ENCODE assay signal across 21 cellular contexts in genomic region chr6:43776799-43777776, GRCh38. TPM values are rescaled to one million over a fixed set of nuclear protein-coding genes. Genes with fewer than 3 reads are reported as not detected.
A peak's percentile ranks its signal among the peaks of the same experiment; 100 is the strongest.
DNase-seq lines count a peak whose midpoint lies in the region; ATAC-seq and TF ChIP-seq lines count a peak whose summit lies in the region.
"Had no signal": no experiment of that assay in that cellular context is flagged by ENCODE, and none has a peak within 500 bp of the region (broad histone marks: within the 10 kb centered on the region; RNA-seq: fewer than 3 reads in every experiment).

No MANE protein-coding gene starts in this region.

- H3K4me1 ChIP-seq in BLaER1 treated with 17β-estradiol and CSF1 and Interleukin-3, amounts not matched to agents 10 nM and 100 nM = peaks cover 59 to 94% (median 81%) of the 10 kb centered on the region in 10 experiments
- H3K4me1 ChIP-seq in adrenal gland (replicated peaks in 1 of 2) = peaks cover 40 to 44% of the 10 kb centered on the region in 2 donors

- H3K4me2 ChIP-seq in BLaER1 treated with 17β-estradiol and CSF1 and Interleukin-3, amounts not matched to agents 10 nM and 100 nM = peak overlapping the region; percentile 89 to 100 (median 98)

- ATAC-seq in left ventricle myocardium superior (peak; percentile 6), GM18520 (IDR thresholded peaks at IDR 0.05; ENCODE audit: unreplicated experiment) (no peak)
- no peak for ATAC-seq in activated CD8-positive, alpha-beta T cell treated with anti-CD3 and anti-CD28 coated beads, Interleukin-2, amount 10 ng/mL, durations not matched to agents 7 days and 5 days

- peak overlapping the region in 8 of 11 experiments; percentile 4 to 98 (median 50); a peak in 6 of 22 replicates for H3K9ac ChIP-seq in BLaER1 treated with 17β-estradiol and CSF1 and Interleukin-3, amounts not matched to agents 10 nM and 100 nM

- intact Hi-C loops in adrenal gland (cut with DNase I) (no loop called here), left ventricle myocardium superior (cut with micrococcal nuclease) (no loop called here)

- H3K9me3 ChIP-seq in BLaER1 treated with 17β-estradiol and CSF1 and Interleukin-3, amounts not matched to agents 10 nM and 100 nM (replicated peaks in 1 of 11) = no peaks in the 10 kb centered on the region
- H3K9me3 ChIP-seq in adrenal gland (replicated peaks in 1 of 3) = no peaks in the 10 kb centered on the region
- H3K9me3 ChIP-seq: neutrophil had no signal

- no peaks in the 10 kb centered on the region for H3K27me3 Mint-ChIP-seq in progenitor cell of endocrine pancreas
- no peaks in the 10 kb centered on the region for H3K27me3 Mint-ChIP-seq in activated CD8-positive, alpha-beta T cell treated with anti-CD3 and anti-CD28 coated beads, Interleukin-2, amount 10 ng/mL, durations not matched to agents 7 days and 5 days (ENCODE audit: low read depth)

- peaks cover 21% of the 10 kb centered on the region for H3K36me3 Mint-ChIP-seq in progenitor cell of endocrine pancreas (ENCODE audit: insufficient read depth)
- H3K36me3 Mint-ChIP-seq in activated CD8-positive, alpha-beta T cell treated with anti-CD3 and anti-CD28 coated beads, Interleukin-2, amount 10 ng/mL, durations not matched to agents 7 days and 5 days (ENCODE audit: low read depth) = peaks cover 49% of the 10 kb centered on the region

- H4K20me1 ChIP-seq in BLaER1 treated with 17β-estradiol and CSF1 and Interleukin-3, amounts not matched to agents 10 nM and 100 nM = peaks cover 95 to 100% (median 100%) of the 10 kb centered on the region in 11 experiments

- CTCF ChIA-PET in activated CD8-positive, alpha-beta T cell treated with anti-CD3 and anti-CD28 coated beads, Interleukin-2, amount 10 ng/mL, durations not matched to agents 7 days and 5 days (lab: Charles Lee) = interaction anchor here (0.7 to 5.5 kb wide), 9 partner anchors 11 to 302 kb away, joined by 3 to 59 read pairs (median 3); no protein-coding TSS in a partner anchor

- no peak overlapping the region for H3K4me3 Mint-ChIP-seq in progenitor cell of endocrine pancreas (ENCODE audit: low read depth)
- no peak overlapping the region for H3K4me3 Mint-ChIP-seq in activated CD8-positive, alpha-beta T cell treated with anti-CD3 and anti-CD28 coated beads, Interleukin-2, amount 10 ng/mL, durations not matched to agents 7 days and 5 days
- H3K4me3 Mint-ChIP-seq: activated naive CD8-positive, alpha-beta T cell treated with anti-CD3 and anti-CD28 coated beads for 36 hours; activated T-helper 1 cell treated with anti-CD3 and anti-CD28 coated beads, Interleukin-12 subunit alpha, Interleukin-12 subunit beta, Interleukin-2, Interleukin-4 antibody, amounts not matched to agents 30 ng/mL and 10 ng/mL and 1 ng/mL, durations not matched to agents 14 hours and 24 hours and 36 hours; dendritic cell treated with granulocyte-macrophage colony-stimulating factor and Interleukin-4, amounts not matched to agents 40 ng/mL and 50 ng/mL, for 4 days had no signal

- no peak overlapping the region for H3K4me3 ChIP-seq in BLaER1 treated with 17β-estradiol and CSF1 and Interleukin-3, amounts not matched to agents 10 nM and 100 nM
- no peak overlapping the region for H3K4me3 ChIP-seq in adrenal gland

- DNase-seq in adrenal gland (peak in 2 of 7 donors; percentile 11 to 13), left ventricle myocardium superior (peak; percentile 42), progenitor cell of endocrine pancreas (ENCODE audit: low spot score, unreplicated experiment) (no peak), activated gamma-delta T cell treated with Interleukin-2 at 50 U/mL for 16 hours (no peak), DMS153 (lab: John Stamatoyannopoulos, UW) (no peak)
- no peak for DNase-seq in activated CD8-positive, alpha-beta T cell treated with anti-CD3 and anti-CD28 coated beads, Interleukin-2, amount 10 ng/mL, durations not matched to agents 7 days and 5 days
- DNase-seq: activated CD4-positive, alpha-beta T cell treated with anti-CD3 and anti-CD28 coated beads for 1 hour; activated naive CD8-positive, alpha-beta T cell treated with anti-CD3 and anti-CD28 coated beads for 36 hours; brain microvascular endothelial cell; foreskin fibroblast; GDM1; H7; NCI-H82; stimulated activated CD4-positive, alpha-beta T cell treated with anti-CD3 and anti-CD28 coated beads, Interleukin-2, amount 100 ng/mL, for 48 hours; T1000 had no signal

- POLR2A ChIA-PET in activated CD8-positive, alpha-beta T cell treated with anti-CD3 and anti-CD28 coated beads, Interleukin-2, amount 10 ng/mL, durations not matched to agents 7 days and 5 days (lab: Charles Lee) = interaction anchor here (0.6 kb wide), 1 partner anchor 368 kb away, joined by 3 read pairs; no protein-coding TSS in a partner anchor

- WGBS in adrenal gland, 4 donors = 80 to 88% (median 83%) methylated on average over 13 to 18 of the region's 18 CpGs

- no peak for TF ChIP-seq POLR2A in adrenal gland (IDR thresholded peaks at IDR 0.05)

- H3K27me3 ChIP-seq in BLaER1 treated with 17β-estradiol and CSF1 and Interleukin-3, amounts not matched to agents 10 nM and 100 nM = no peaks in the 10 kb centered on the region
- no peaks in the 10 kb centered on the region for H3K27me3 ChIP-seq in adrenal gland
- H3K27me3 ChIP-seq: brain microvascular endothelial cell, neutrophil had no signal

- peaks cover 35% of the 10 kb centered on the region for H3K4me1 Mint-ChIP-seq in progenitor cell of endocrine pancreas (ENCODE audit: low read depth)
- H3K4me1 Mint-ChIP-seq in activated CD8-positive, alpha-beta T cell treated with anti-CD3 and anti-CD28 coated beads, Interleukin-2, amount 10 ng/mL, durations not matched to agents 7 days and 5 days (ENCODE audit: low read depth) = peaks cover 46% of the 10 kb centered on the region

- TF ChIP-seq CTCF in adrenal gland (IDR thresholded peaks at IDR 0.05) = no peak
- TF ChIP-seq CTCF in progenitor cell of endocrine pancreas (IDR thresholded peaks at IDR 0.05; ENCODE audit: unreplicated experiment) = no peak

- H3K9me3 Mint-ChIP-seq in progenitor cell of endocrine pancreas (ENCODE audit: low read depth) = no peaks in the 10 kb centered on the region
- H3K9me3 Mint-ChIP-seq in activated CD8-positive, alpha-beta T cell treated with anti-CD3 and anti-CD28 coated beads, Interleukin-2, amount 10 ng/mL, durations not matched to agents 7 days and 5 days (ENCODE audit: insufficient read depth) = no peaks in the 10 kb centered on the region
- H3K9me3 Mint-ChIP-seq: activated naive CD8-positive, alpha-beta T cell treated with anti-CD3 and anti-CD28 coated beads for 36 hours; activated T-helper 1 cell treated with anti-CD3 and anti-CD28 coated beads, Interleukin-12 subunit alpha, Interleukin-12 subunit beta, Interleukin-2, Interleukin-4 antibody, amounts not matched to agents 30 ng/mL and 10 ng/mL and 1 ng/mL, durations not matched to agents 14 hours and 24 hours and 36 hours; dendritic cell treated with granulocyte-macrophage colony-stimulating factor and Interleukin-4, amounts not matched to agents 40 ng/mL and 50 ng/mL, for 4 days had no signal

- peaks cover 57 to 94% (median 79%) of the 10 kb centered on the region in 11 experiments for H3K36me3 ChIP-seq in BLaER1 treated with 17β-estradiol and CSF1 and Interleukin-3, amounts not matched to agents 10 nM and 100 nM
- H3K36me3 ChIP-seq in adrenal gland (replicated peaks in 1 of 2) = peaks cover 0 to 51% of the 10 kb centered on the region in 2 donors

- peak overlapping the region in 6 of 11 experiments; percentile 28 to 99 (median 70); a peak in 8 of 22 replicates for H3K27ac ChIP-seq in BLaER1 treated with 17β-estradiol and CSF1 and Interleukin-3, amounts not matched to agents 10 nM and 100 nM
- H3K27ac ChIP-seq in adrenal gland = peak overlapping the region in 4 of 5 donors; percentile 50 to 97 (median 96)
- H3K27ac ChIP-seq: brain microvascular endothelial cell, C4-2B, neutrophil had no signal

- peak overlapping the region; percentile 17 for H3K27ac Mint-ChIP-seq in progenitor cell of endocrine pancreas
- no peak overlapping the region for H3K27ac Mint-ChIP-seq in activated CD8-positive, alpha-beta T cell treated with anti-CD3 and anti-CD28 coated beads, Interleukin-2, amount 10 ng/mL, durations not matched to agents 7 days and 5 days
- H3K27ac Mint-ChIP-seq: activated naive CD8-positive, alpha-beta T cell treated with anti-CD3 and anti-CD28 coated beads for 36 hours; activated T-helper 1 cell treated with anti-CD3 and anti-CD28 coated beads, Interleukin-12 subunit alpha, Interleukin-12 subunit beta, Interleukin-2, Interleukin-4 antibody, amounts not matched to agents 30 ng/mL and 10 ng/mL and 1 ng/mL, durations not matched to agents 14 hours and 24 hours and 36 hours; dendritic cell treated with granulocyte-macrophage colony-stimulating factor and Interleukin-4, amounts not matched to agents 40 ng/mL and 50 ng/mL, for 4 days had no signal

RNA-seq across cellular contexts. Expression of gene VEGFA, which starts 7.1 kb away (rescaled TPM):
- total RNA-seq in adrenal gland = 100 to 1,000 TPM in 3 of 8 donors, 10 to 100 TPM in 5; 31.5 to 343 (median 67.0) TPM
- polyA plus RNA-seq in adrenal gland = 100 to 1,000 TPM in 2 of 3 donors, 10 to 100 TPM in 1; 89.5 to 146 (median 129) TPM
- 261 TPM for total RNA-seq in left ventricle myocardium superior
- 243 and 267 TPM in 2 replicates for total RNA-seq in progenitor cell of endocrine pancreas
- 10 to 100 TPM; 37.9 to 39.3 TPM for total RNA-seq in activated CD8-positive, alpha-beta T cell treated with anti-CD3 and anti-CD28 coated beads, Interleukin-2, amount 10 ng/mL, durations not matched to agents 7 days and 5 days
